ENCODE assay signal across 1 cellular context in the genomic region with DNA sequence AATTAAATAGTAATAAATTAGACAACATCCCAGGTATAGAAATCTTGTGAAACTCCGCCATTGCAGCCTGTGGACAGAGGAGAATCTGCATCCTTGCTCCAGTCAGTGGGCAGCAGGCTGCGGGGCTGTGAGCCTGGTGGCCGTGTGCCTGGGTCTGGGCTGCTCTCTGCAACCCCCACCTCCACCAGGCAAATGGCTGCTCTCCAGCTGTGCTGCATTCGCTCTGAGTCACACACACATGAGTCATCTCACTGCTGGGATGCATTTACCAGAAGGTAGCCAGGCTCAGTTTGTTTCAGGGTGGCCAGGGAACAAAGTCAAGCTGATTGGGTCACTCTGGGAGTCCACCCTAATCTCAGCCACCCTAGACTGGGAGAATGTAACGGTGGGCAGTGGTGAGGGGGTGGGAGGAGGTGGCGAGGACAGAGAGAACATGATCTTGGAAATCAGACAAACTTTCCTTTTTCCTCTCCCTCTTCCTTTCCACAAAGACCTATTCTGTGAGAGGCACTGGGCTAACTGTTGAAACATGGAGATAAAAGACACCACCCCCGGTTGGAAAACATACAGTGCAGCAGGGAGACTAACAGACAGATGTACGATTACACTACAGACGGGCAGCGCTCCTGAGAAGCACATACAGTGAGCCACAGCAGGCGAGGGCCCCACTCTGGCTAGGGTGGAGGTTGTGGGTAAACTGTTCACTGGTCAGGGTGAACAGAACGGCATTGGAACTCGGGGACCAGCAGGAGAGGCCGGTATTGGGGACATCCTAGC.
A peak's percentile ranks its signal among the peaks of the same experiment; 100 is the strongest.
TF ChIP-seq lines count a peak whose summit lies in the region.

No MANE protein-coding gene starts in this region.

TF ChIP-seq in K562, 482 proteins besides CTCF, POLR2A, EP300 and RAD21 (continued from another document and continues in another):
- TF ChIP-seq, protein P1, sequence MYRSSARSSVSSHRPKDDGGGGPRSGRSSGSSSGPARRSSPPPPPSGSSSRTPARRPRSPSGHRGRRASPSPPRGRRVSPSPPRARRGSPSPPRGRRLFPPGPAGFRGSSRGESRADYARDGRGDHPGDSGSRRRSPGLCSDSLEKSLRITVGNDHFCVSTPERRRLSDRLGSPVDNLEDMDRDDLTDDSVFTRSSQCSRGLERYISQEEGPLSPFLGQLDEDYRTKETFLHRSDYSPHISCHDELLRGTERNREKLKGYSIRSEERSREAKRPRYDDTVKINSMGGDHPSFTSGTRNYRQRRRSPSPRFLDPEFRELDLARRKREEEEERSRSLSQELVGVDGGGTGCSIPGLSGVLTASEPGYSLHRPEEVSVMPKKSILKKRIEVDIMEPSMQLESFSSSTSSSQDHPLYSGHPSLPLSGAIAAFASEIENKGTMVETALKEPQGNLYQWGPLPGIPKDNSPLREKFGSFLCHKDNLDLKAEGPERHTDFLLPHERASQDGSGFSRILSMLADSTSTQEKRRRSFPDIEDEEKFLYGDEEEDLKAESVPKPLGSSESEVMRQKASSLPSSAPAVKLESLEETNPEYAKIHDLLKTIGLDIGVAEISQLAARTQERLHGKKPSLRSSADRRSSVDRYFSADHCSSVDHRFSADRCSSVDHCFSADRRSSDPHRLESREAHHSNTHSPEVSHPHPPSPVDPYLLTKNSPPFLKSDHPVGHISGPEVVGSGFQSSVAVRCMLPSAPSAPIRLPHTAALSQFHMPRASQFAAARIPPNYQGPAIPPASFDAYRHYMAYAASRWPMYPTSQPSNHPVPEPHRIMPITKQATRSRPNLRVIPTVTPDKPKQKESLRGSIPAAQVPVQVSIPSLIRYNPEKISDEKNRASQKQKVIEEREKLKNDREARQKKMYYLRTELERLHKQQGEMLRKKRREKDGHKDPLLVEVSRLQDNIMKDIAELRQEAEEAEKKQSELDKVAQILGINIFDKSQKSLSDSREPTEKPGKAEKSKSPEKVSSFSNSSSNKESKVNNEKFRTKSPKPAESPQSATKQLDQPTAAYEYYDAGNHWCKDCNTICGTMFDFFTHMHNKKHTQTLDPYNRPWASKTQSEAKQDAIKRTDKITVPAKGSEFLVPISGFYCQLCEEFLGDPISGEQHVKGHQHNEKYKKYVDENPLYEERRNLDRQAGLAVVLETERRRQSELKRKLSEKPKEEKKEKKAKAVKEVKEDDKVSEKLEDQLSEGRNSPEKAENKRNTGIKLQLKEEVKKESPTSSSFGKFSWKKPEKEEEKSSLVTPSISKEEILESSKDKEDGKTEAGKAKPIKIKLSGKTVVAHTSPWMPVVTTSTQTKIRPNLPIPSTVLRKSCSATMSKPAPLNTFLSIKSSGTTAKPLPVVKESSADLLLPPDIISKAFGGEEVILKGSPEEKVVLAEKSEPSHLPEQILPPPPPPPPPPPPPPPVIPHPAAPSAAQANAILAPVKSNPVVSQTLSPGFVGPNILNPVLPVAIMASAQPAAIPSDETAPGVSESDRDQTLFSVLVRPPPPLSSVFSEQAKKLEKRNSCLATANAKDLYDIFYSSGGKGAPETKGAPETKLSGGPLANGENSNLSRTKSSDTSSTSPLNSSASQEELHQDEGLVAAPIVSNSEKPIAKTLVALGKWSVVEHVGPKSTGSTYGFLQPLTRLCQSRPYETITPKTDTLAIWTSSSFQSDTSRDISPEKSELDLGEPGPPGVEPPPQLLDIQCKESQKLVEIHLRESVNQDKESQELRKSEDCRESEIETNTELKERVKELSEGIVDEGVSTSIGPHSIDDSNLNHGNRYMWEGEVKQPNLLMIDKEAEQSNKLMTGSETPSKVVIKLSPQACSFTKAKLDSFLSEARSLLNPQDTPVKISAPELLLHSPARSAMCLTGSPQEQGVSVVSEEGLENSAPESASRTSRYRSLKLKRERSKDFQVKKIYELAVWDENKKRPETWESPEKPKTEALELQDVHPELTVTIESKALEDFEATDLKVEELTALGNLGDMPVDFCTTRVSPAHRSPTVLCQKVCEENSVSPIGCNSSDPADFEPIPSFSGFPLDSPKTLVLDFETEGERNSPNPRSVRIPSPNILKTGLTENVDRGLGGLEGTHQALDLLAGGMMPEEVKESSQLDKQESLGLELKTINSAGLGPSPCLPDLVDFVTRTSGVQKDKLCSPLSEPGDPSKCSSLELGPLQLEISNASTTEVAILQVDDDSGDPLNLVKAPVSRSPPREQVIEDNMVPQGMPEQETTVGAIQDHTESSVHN (IDR thresholded peaks at IDR 0.05; ENCODE audit: borderline replicate concordance in 1 of 2, low read depth in 1 of 2): peak in 1 of 2 experiments; percentile 89; a peak in 2 of 4 replicates
- TF ChIP-seq NR4A1 (CRISPR knock-in tag; IDR thresholded peaks at IDR 0.05) (0 out of 2 replicates have a peak, but pooled peaks have one; percentile 15), NR4A1 (tag; IDR thresholded peaks at IDR 0.05) (no peak), POU5F1 (IDR thresholded peaks at IDR 0.05; ENCODE audit: borderline replicate concordance, low read depth, low read length, partially characterized antibody) (no peak), DACH1 (IDR thresholded peaks at IDR 0.05; ENCODE audit: partially characterized antibody) (peak; percentile 91), SNIP1 (IDR thresholded peaks at IDR 0.05; ENCODE audit: low read depth) (no peak), POLR3G (IDR thresholded peaks at IDR 0.05; ENCODE audit: extremely low read depth, insufficient read length, insufficient replicate concordance) (no peak), ZKSCAN8 (CRISPR knock-in tag; IDR thresholded peaks at IDR 0.05) (0 out of 2 replicates have a peak, but pooled peaks have one; percentile 25), TAF9B (IDR thresholded peaks at IDR 0.05; ENCODE audit: partially characterized antibody) (peak; percentile 97), FOS (IDR thresholded peaks at IDR 0.05; ENCODE audit: extremely low read depth, insufficient read length) (peak; percentile 88), YY1 (IDR thresholded peaks at IDR 0.05; ENCODE audit: borderline replicate concordance in 1 of 3, control insufficient read depth in 1 of 3, extremely low read depth in 1 of 3, insufficient read depth in 3 of 3, insufficient read length in 1 of 3, insufficient replicate concordance in 2 of 3, low read depth in 1 of 3, low read length in 2 of 3) (peak; percentile 71 to 96 (median 88)), CTBP1 (IDR thresholded peaks at IDR 0.05; ENCODE audit: borderline replicate concordance) (peak; percentile 84), POLR2B (IDR thresholded peaks at IDR 0.05; ENCODE audit: low read depth, partially characterized antibody) (peak; percentile 77), FOSL1 (tag; conservative IDR thresholded peaks at IDR 0.05) (peak; percentile 100), MAFK (IDR thresholded peaks at IDR 0.05; ENCODE audit: low read length) (peak; percentile 42), SLC30A9 (CRISPR knock-in tag; IDR thresholded peaks at IDR 0.05) (no peak), MYNN (IDR thresholded peaks at IDR 0.05) (peak; percentile 93), MYNN (CRISPR knock-in tag; IDR thresholded peaks at IDR 0.05) (no peak), SRSF1 (IDR thresholded peaks at IDR 0.05; ENCODE audit: low read depth, low read length) (no peak), HNRNPUL1 (IDR thresholded peaks at IDR 0.05; ENCODE audit: low read length) (no peak), TCF3 (CRISPR knock-in tag; IDR thresholded peaks at IDR 0.05) (peak; percentile 57), POLR2H (tag; IDR thresholded peaks at IDR 0.05; ENCODE audit: low read depth) (peak; percentile 13; the same call in 1 of the 2 replicates), ZNF707 (CRISPR knock-in tag; conservative IDR thresholded peaks at IDR 0.05) (no peak), NRF1 (conservative IDR thresholded peaks at IDR 0.05 in 1 of 2, IDR thresholded peaks at IDR 0.05 in 1 of 2) (peak; percentile 17 to 30; a peak in 1 of 4 replicates), POLR2AphosphoS5 (IDR thresholded peaks at IDR 0.05; ENCODE audit: control insufficient read depth, insufficient read depth, low read depth, low read length) (peak; percentile 83), ZBTB17 (CRISPR knock-in tag; IDR thresholded peaks at IDR 0.05) (peak; percentile 40; the same call in 1 of the 2 replicates), SREBF2 (CRISPR knock-in tag; IDR thresholded peaks at IDR 0.05) (no peak), NEUROD1 (IDR thresholded peaks at IDR 0.05; ENCODE audit: borderline replicate concordance, low read depth, low read length, partially characterized antibody) (peak; percentile 87), TCF7L2 (IDR thresholded peaks at IDR 0.05; ENCODE audit: low read depth, low read length) (no peak), XRCC3 (IDR thresholded peaks at IDR 0.05) (no peak), TEAD4 (IDR thresholded peaks at IDR 0.05; ENCODE audit: low read length) (peak; percentile 66), TEAD4 (CRISPR knock-in tag; IDR thresholded peaks at IDR 0.05; ENCODE audit: borderline replicate concordance) (no peak), ZKSCAN1 (IDR thresholded peaks at IDR 0.05; ENCODE audit: low read depth, low read length) (peak; percentile 76; the same call in 1 of the 2 replicates)
- TF ChIP-seq, protein P2, sequence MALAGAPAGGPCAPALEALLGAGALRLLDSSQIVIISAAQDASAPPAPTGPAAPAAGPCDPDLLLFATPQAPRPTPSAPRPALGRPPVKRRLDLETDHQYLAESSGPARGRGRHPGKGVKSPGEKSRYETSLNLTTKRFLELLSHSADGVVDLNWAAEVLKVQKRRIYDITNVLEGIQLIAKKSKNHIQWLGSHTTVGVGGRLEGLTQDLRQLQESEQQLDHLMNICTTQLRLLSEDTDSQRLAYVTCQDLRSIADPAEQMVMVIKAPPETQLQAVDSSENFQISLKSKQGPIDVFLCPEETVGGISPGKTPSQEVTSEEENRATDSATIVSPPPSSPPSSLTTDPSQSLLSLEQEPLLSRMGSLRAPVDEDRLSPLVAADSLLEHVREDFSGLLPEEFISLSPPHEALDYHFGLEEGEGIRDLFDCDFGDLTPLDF (CRISPR knock-in tag; IDR thresholded peaks at IDR 0.05): peak; percentile 63; the same call in 1 of the 2 replicates
- TF ChIP-seq, protein P3, sequence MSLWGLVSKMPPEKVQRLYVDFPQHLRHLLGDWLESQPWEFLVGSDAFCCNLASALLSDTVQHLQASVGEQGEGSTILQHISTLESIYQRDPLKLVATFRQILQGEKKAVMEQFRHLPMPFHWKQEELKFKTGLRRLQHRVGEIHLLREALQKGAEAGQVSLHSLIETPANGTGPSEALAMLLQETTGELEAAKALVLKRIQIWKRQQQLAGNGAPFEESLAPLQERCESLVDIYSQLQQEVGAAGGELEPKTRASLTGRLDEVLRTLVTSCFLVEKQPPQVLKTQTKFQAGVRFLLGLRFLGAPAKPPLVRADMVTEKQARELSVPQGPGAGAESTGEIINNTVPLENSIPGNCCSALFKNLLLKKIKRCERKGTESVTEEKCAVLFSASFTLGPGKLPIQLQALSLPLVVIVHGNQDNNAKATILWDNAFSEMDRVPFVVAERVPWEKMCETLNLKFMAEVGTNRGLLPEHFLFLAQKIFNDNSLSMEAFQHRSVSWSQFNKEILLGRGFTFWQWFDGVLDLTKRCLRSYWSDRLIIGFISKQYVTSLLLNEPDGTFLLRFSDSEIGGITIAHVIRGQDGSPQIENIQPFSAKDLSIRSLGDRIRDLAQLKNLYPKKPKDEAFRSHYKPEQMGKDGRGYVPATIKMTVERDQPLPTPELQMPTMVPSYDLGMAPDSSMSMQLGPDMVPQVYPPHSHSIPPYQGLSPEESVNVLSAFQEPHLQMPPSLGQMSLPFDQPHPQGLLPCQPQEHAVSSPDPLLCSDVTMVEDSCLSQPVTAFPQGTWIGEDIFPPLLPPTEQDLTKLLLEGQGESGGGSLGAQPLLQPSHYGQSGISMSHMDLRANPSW (CRISPR knock-in tag; IDR thresholded peaks at IDR 0.05): no peak
- TF ChIP-seq, protein P4, sequence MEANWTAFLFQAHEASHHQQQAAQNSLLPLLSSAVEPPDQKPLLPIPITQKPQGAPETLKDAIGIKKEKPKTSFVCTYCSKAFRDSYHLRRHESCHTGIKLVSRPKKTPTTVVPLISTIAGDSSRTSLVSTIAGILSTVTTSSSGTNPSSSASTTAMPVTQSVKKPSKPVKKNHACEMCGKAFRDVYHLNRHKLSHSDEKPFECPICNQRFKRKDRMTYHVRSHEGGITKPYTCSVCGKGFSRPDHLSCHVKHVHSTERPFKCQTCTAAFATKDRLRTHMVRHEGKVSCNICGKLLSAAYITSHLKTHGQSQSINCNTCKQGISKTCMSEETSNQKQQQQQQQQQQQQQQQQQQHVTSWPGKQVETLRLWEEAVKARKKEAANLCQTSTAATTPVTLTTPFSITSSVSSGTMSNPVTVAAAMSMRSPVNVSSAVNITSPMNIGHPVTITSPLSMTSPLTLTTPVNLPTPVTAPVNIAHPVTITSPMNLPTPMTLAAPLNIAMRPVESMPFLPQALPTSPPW (CRISPR knock-in tag; IDR thresholded peaks at IDR 0.05): peak; percentile 64
- TF ChIP-seq, protein P5, sequence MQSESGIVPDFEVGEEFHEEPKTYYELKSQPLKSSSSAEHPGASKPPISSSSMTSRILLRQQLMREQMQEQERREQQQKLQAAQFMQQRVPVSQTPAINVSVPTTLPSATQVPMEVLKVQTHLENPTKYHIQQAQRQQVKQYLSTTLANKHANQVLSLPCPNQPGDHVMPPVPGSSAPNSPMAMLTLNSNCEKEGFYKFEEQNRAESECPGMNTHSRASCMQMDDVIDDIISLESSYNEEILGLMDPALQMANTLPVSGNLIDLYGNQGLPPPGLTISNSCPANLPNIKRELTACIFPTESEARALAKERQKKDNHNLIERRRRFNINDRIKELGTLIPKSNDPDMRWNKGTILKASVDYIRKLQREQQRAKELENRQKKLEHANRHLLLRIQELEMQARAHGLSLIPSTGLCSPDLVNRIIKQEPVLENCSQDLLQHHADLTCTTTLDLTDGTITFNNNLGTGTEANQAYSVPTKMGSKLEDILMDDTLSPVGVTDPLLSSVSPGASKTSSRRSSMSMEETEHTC (IDR thresholded peaks at IDR 0.05): peak; percentile 63; the same call in 1 of the 2 replicates
- TF ChIP-seq, protein P6, sequence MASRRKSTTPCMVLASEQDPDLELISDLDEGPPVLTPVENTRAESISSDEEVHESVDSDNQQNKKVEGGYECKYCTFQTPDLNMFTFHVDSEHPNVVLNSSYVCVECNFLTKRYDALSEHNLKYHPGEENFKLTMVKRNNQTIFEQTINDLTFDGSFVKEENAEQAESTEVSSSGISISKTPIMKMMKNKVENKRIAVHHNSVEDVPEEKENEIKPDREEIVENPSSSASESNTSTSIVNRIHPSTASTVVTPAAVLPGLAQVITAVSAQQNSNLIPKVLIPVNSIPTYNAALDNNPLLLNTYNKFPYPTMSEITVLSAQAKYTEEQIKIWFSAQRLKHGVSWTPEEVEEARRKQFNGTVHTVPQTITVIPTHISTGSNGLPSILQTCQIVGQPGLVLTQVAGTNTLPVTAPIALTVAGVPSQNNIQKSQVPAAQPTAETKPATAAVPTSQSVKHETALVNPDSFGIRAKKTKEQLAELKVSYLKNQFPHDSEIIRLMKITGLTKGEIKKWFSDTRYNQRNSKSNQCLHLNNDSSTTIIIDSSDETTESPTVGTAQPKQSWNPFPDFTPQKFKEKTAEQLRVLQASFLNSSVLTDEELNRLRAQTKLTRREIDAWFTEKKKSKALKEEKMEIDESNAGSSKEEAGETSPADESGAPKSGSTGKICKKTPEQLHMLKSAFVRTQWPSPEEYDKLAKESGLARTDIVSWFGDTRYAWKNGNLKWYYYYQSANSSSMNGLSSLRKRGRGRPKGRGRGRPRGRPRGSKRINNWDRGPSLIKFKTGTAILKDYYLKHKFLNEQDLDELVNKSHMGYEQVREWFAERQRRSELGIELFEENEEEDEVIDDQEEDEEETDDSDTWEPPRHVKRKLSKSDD (conservative IDR thresholded peaks at IDR 0.05; ENCODE audit: low read length): peak; percentile 78; the same call in 1 of the 2 replicates
- TF ChIP-seq, protein P7, sequence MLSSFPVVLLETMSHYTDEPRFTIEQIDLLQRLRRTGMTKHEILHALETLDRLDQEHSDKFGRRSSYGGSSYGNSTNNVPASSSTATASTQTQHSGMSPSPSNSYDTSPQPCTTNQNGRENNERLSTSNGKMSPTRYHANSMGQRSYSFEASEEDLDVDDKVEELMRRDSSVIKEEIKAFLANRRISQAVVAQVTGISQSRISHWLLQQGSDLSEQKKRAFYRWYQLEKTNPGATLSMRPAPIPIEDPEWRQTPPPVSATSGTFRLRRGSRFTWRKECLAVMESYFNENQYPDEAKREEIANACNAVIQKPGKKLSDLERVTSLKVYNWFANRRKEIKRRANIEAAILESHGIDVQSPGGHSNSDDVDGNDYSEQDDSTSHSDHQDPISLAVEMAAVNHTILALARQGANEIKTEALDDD (IDR thresholded peaks at IDR 0.05): peak; percentile 81
